ENCODE assay signal across 2 cellular contexts in the genomic region with DNA sequence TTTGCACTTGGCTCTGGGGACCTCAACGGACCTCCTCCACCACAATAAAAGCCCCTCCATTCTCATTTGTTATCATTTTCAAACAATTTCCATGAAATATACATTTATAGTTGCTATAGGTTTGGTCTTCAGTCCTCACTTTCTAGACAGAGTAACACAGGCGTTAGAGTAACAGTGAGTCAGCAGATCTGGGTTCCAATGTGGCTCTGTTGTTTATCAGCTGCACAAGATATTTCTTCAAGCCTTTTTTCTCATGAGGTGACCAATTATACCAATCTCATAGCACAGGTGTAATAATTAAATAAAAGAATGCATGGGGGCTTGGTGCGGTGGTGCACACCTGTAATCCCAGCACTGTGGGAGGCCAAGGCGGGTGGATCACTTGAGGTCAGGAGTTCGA.
TF ChIP-seq lines count a peak whose summit lies in the region.

No MANE protein-coding gene starts in this region.

TF ChIP-seq in IMR-90, 13 proteins besides CTCF, POLR2A, EP300 and RAD21:
- 0 out of 2 replicates have a peak, but pooled peaks have one; percentile 17 for TF ChIP-seq NFE2L2 (IDR thresholded peaks at IDR 0.05; ENCODE audit: low read depth, low read length)
- TF ChIP-seq SMC3 (IDR thresholded peaks at IDR 0.05; ENCODE audit: low read depth, low read length) = no peak

TF ChIP-seq in K562, 482 proteins besides CTCF, POLR2A, EP300 and RAD21 (continues in another document):
- TF ChIP-seq GABPB1 (CRISPR knock-in tag; IDR thresholded peaks at IDR 0.05) = no peak
- TF ChIP-seq TCF7L2 (IDR thresholded peaks at IDR 0.05; ENCODE audit: low read depth, low read length) = no peak
- no peak for TF ChIP-seq ZFP1 (CRISPR knock-in tag; IDR thresholded peaks at IDR 0.05)
- no peak for TF ChIP-seq MXI1 (IDR thresholded peaks at IDR 0.05; ENCODE audit: low read depth, low read length)
- TF ChIP-seq HSF4 (CRISPR knock-in tag; IDR thresholded peaks at IDR 0.05; ENCODE audit: borderline replicate concordance) = no peak
- TF ChIP-seq, protein P1, sequence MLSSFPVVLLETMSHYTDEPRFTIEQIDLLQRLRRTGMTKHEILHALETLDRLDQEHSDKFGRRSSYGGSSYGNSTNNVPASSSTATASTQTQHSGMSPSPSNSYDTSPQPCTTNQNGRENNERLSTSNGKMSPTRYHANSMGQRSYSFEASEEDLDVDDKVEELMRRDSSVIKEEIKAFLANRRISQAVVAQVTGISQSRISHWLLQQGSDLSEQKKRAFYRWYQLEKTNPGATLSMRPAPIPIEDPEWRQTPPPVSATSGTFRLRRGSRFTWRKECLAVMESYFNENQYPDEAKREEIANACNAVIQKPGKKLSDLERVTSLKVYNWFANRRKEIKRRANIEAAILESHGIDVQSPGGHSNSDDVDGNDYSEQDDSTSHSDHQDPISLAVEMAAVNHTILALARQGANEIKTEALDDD (IDR thresholded peaks at IDR 0.05) = no peak
- no peak for TF ChIP-seq ZNF780A (CRISPR knock-in tag; IDR thresholded peaks at IDR 0.05)
- TF ChIP-seq GTF2E2 (tag; IDR thresholded peaks at IDR 0.05) = no peak
- TF ChIP-seq ZNF316 (IDR thresholded peaks at IDR 0.05) = peak; percentile 98
- no peak for TF ChIP-seq NKRF (IDR thresholded peaks at IDR 0.05; ENCODE audit: borderline replicate concordance)
- TF ChIP-seq ZEB2 (IDR thresholded peaks at IDR 0.05) = peak; percentile 26; the same call in 1 of the 2 replicates
- no peak for TF ChIP-seq RREB1 (CRISPR knock-in tag; IDR thresholded peaks at IDR 0.05)
- no peak for TF ChIP-seq NEUROD1 (IDR thresholded peaks at IDR 0.05; ENCODE audit: borderline replicate concordance, low read depth, low read length, partially characterized antibody)
- peak; percentile 83 for TF ChIP-seq ZNF592 (IDR thresholded peaks at IDR 0.05)
- TF ChIP-seq ZNF778 (CRISPR knock-in tag; IDR thresholded peaks at IDR 0.05) = no peak
- TF ChIP-seq, protein P2, sequence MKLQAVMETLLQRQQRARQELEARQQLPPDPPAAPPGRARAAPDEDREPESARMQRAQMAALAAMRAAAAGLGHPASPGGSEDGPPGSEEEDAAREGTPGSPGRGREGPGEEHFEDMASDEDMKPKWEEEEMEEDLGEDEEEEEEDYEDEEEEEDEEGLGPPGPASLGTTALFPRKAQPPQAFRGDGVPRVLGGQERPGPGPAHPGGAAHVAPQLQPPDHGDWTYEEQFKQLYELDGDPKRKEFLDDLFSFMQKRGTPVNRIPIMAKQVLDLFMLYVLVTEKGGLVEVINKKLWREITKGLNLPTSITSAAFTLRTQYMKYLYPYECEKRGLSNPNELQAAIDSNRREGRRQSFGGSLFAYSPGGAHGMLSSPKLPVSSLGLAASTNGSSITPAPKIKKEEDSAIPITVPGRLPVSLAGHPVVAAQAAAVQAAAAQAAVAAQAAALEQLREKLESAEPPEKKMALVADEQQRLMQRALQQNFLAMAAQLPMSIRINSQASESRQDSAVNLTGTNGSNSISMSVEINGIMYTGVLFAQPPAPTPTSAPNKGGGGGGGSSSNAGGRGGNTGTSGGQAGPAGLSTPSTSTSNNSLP (IDR thresholded peaks at IDR 0.05; ENCODE audit: borderline replicate concordance, low read depth, low read length) = 0 out of 2 replicates have a peak, but pooled peaks have one; percentile 38
- peak; percentile 97 for TF ChIP-seq MAFF (IDR thresholded peaks at IDR 0.05; ENCODE audit: low read length)
- peak; percentile 83 for TF ChIP-seq DPF2 (IDR thresholded peaks at IDR 0.05)
- no peak for TF ChIP-seq E4F1 (CRISPR knock-in tag; IDR thresholded peaks at IDR 0.05; ENCODE audit: borderline replicate concordance)
- 0 out of 2 replicates have a peak, but pooled peaks have one; percentile 34 for TF ChIP-seq MTA3 (IDR thresholded peaks at IDR 0.05; ENCODE audit: borderline replicate concordance)
- no peak for TF ChIP-seq ZNF197 (CRISPR knock-in tag; IDR thresholded peaks at IDR 0.05; ENCODE audit: low read depth)
- TF ChIP-seq, protein P3, sequence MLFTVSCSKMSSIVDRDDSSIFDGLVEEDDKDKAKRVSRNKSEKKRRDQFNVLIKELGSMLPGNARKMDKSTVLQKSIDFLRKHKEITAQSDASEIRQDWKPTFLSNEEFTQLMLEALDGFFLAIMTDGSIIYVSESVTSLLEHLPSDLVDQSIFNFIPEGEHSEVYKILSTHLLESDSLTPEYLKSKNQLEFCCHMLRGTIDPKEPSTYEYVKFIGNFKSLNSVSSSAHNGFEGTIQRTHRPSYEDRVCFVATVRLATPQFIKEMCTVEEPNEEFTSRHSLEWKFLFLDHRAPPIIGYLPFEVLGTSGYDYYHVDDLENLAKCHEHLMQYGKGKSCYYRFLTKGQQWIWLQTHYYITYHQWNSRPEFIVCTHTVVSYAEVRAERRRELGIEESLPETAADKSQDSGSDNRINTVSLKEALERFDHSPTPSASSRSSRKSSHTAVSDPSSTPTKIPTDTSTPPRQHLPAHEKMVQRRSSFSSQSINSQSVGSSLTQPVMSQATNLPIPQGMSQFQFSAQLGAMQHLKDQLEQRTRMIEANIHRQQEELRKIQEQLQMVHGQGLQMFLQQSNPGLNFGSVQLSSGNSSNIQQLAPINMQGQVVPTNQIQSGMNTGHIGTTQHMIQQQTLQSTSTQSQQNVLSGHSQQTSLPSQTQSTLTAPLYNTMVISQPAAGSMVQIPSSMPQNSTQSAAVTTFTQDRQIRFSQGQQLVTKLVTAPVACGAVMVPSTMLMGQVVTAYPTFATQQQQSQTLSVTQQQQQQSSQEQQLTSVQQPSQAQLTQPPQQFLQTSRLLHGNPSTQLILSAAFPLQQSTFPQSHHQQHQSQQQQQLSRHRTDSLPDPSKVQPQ (CRISPR knock-in tag; IDR thresholded peaks at IDR 0.05; ENCODE audit: borderline replicate concordance) = no peak
- no peak for TF ChIP-seq MECOM (CRISPR knock-in tag; IDR thresholded peaks at IDR 0.05)
- TF ChIP-seq L3MBTL2 (IDR thresholded peaks at IDR 0.05) = 0 out of 2 replicates have a peak, but pooled peaks have one; percentile 45
- TF ChIP-seq SMARCC2 (IDR thresholded peaks at IDR 0.05; ENCODE audit: low read depth) = peak; percentile 87
